In the genomic region with DNA sequence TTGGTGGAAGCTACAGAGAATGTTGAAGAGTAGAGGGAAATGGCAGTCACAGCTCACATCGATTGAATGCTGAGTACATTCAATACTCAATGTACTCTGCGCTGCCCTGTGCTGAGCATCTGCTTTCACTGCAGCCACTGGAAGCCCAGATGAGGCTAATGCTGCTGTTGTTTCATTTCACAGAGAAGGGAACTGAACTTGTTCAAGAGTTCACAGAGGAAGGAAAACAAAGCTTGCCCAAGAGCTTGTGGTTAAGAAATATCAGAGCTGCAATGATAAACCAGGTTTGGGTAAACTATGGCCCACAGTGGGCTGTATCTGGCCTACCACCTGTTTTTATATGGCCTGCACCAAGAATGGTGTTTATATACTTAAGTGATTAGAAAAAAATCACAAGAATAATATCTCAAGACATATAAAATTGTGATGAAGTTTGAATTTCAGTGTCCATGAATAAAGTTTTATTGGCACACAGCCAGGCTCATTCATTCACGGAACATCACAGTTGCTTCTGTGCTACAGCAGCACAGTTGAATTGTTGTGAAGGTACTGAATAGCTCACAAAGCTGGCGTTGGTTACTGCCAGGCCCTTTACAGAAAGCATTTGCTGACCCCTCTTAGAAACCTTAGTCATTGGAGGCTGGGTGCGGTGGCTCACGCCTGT, we compare ENCODE assay signal across 1 cellular context.
TF ChIP-seq lines count a peak whose summit lies in the region.

No MANE protein-coding gene starts in this region.

TF ChIP-seq in H1, 55 proteins besides CTCF, POLR2A, EP300 and RAD21 (continued from another document):
- TF ChIP-seq TAF1 (IDR thresholded peaks at IDR 0.05; ENCODE audit: low read depth, low read length): no peak
- no peak for TF ChIP-seq POLR2AphosphoS5 (IDR thresholded peaks at IDR 0.05; ENCODE audit: low read depth, low read length)
- TF ChIP-seq KDM4A (IDR thresholded peaks at IDR 0.05; ENCODE audit: low read depth, low read length, severe bottlenecking): no peak
- TF ChIP-seq NANOG (IDR thresholded peaks at IDR 0.05; ENCODE audit: insufficient read depth, low read depth, low read length, poor library complexity, severe bottlenecking): no peak
